In genomic region chr7:92832623-92833023, GRCh38 we compare ENCODE assay signal across 8 cellular contexts. TPM values are rescaled to one million over a fixed set of nuclear protein-coding genes. Genes with fewer than 3 reads are reported as not detected.
A peak's percentile ranks its signal among the peaks of the same experiment; 100 is the strongest.
DNase-seq lines count a peak whose midpoint lies in the region; ATAC-seq and TF ChIP-seq lines count a peak whose summit lies in the region.

No MANE protein-coding gene starts in this region.

- TF ChIP-seq CTCF in WERI-Rb-1 (IDR thresholded peaks at IDR 0.05; ENCODE audit: low read depth, low read length) (no peak), hepatocyte (IDR thresholded peaks at IDR 0.05; ENCODE audit: poor library complexity) (no peak), stomach (IDR thresholded peaks at IDR 0.05) (no peak)

- peak overlapping the region; percentile 77 for H3K27ac ChIP-seq in WERI-Rb-1
- H3K27ac ChIP-seq in hepatocyte, result peak overlapping the region; percentile 98
- peak overlapping the region; percentile 86 to 93 (median 92) for H3K27ac ChIP-seq in stomach

- no peaks in the 10 kb centered on the region for H3K9me2 ChIP-seq in hepatocyte (replicated peaks; ENCODE audit: insufficient read depth)

- ATAC-seq in GM18861 (IDR thresholded peaks at IDR 0.05; ENCODE audit: unreplicated experiment) (peak; percentile 0), HG02759 (IDR thresholded peaks at IDR 0.05; ENCODE audit: unreplicated experiment) (peak; percentile 1), GM18870 (IDR thresholded peaks at IDR 0.05; ENCODE audit: unreplicated experiment) (no peak)

- H3K4me3 ChIP-seq in WERI-Rb-1 (ENCODE audit: low read depth, low read length), result peak overlapping the region; percentile 96
- H3K4me3 ChIP-seq in hepatocyte, result peak overlapping the region; percentile 58
- H3K4me3 ChIP-seq in stomach, result peak overlapping the region; percentile 64 to 95 (median 80)

- 2% methylated on average over 17 of the region's 17 CpGs for WGBS in hepatocyte (ENCODE audit: low lambda C conversion rate, missing lambda C conversion rate)
- 1 to 3% (median 2%) methylated on average over 13 to 17 of the region's 17 CpGs for WGBS in stomach, 5 donors

- no peaks in the 10 kb centered on the region for H3K9me3 ChIP-seq in WERI-Rb-1 (ENCODE audit: severe bottlenecking)
- no peaks in the 10 kb centered on the region for H3K9me3 ChIP-seq in hepatocyte (ENCODE audit: low read depth)
- H3K9me3 ChIP-seq in stomach, result no peaks in the 10 kb centered on the region

- TF ChIP-seq POLR2A in stomach (IDR thresholded peaks at IDR 0.05), result no peak

- DNase-seq in WERI-Rb-1 (no peak), hepatocyte (ENCODE audit: low spot score) (no peak), stomach (no peak), NCI-H2081 (lab: John Stamatoyannopoulos, UW) (no peak), NCI-H2171 treated with DMSO at 0.1 percent for 48 hours (lab: John Stamatoyannopoulos, UW) (no peak)

- H3K36me3 ChIP-seq in WERI-Rb-1, result no peaks in the 10 kb centered on the region; the same call in 1 of the 2 replicates
- H3K36me3 ChIP-seq in hepatocyte (replicated peaks; ENCODE audit: insufficient read depth, low read depth), result no peaks in the 10 kb centered on the region
- H3K36me3 ChIP-seq in stomach, result no peaks in the 10 kb centered on the region

- peak overlapping the region; percentile 88 for H3K4me2 ChIP-seq in hepatocyte

- peaks cover 68% of the 10 kb centered on the region for H3K79me2 ChIP-seq in hepatocyte

- TF ChIP-seq EP300 in stomach (IDR thresholded peaks at IDR 0.05), result no peak

- H4K20me1 ChIP-seq in hepatocyte (ENCODE audit: insufficient read depth, poor library complexity, severe bottlenecking), result peaks cover 20% of the 10 kb centered on the region

- H3K4me1 ChIP-seq in hepatocyte (ENCODE audit: insufficient read depth), result peaks cover 17% of the 10 kb centered on the region
- H3K4me1 ChIP-seq in stomach, result peaks cover 14 to 63% (median 47%) of the 10 kb centered on the region in 4 donors

- H3K27me3 ChIP-seq in WERI-Rb-1 (ENCODE audit: insufficient read depth, low read depth, severe bottlenecking), result peaks cover 20% of the 10 kb centered on the region
- no peaks in the 10 kb centered on the region for H3K27me3 ChIP-seq in hepatocyte
- H3K27me3 ChIP-seq in stomach, result no peaks in the 10 kb centered on the region

- intact Hi-C loops in stomach (cut with DNase I; ENCODE audit: low total_unique reads), result loop anchor here (10.0 kb wide), 1 partner anchor 138 kb away; no protein-coding TSS in a partner anchor

- no peak overlapping the region for H2AFZ ChIP-seq in hepatocyte

RNA-seq across cellular contexts. Expression of gene CDK6, which starts 3.8 kb away (rescaled TPM):
- total RNA-seq in hepatocyte (64.5 and 69.6 TPM in 2 replicates), stomach (10 to 100 TPM; 14.0 to 86.3 (median 17.1) TPM)
- polyA plus RNA-seq in hepatocyte (15.9 and 18.7 TPM in 2 replicates), stomach (1 to 10 TPM; 2.6 to 4.9 (median 4.8) TPM)
